Comparison of ENCODE assay signal across 8 cellular contexts in the genomic region with DNA sequence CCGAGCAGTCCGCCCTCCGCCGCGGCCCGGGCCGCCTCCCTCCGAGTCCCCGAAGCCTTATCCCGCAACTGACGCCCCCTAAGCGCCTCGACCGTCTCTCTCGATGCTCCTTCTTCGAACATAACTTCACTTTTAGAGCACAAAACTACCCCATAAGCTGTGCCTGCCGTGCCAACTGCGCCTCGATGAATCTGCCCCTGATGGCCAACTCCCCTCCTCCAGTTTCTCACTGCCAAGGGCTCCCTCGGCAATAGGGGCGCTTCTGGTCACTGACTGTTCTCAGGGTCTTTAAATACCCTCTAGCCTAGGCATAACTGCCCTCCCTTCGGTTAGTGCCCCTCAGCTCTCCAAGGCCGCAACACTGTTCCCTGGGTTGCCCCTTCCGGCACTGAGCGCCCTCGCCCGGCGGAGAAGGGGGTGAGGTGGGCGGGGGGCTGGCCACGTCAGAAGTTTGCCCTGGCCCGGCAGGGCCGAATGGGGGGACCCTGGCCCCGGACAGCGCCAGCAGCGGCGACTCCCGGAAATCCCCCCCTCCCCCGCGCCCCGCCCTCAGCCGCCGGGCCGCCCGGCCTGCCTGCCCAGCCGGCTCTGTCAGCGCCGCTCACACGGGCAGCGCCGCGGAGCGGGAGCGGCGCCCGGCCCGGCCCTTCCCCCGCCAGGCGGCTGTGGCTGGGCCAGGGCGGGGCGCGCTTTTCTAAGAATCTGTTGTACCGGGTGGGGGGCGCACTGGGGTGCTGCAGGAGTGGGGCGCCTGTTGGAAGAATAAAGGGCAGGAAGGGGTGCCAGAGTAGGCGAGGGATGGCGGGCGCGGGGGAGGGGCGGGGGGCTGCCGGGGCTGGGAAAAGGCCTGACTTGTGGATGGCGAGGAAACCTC. TPM values are rescaled to one million over a fixed set of nuclear protein-coding genes. Genes with fewer than 3 reads are reported as not detected.
DNase-seq lines count a peak whose midpoint lies in the region; ATAC-seq lines count a peak whose summit lies in the region.

No MANE protein-coding gene starts in this region.

- no peaks in the 10 kb centered on the region for H3K27me3 Mint-ChIP-seq in CD8-positive, alpha-beta memory T cell

- H3K4me1 ChIP-seq in CD8-positive, alpha-beta memory T cell (ENCODE audit: insufficient read depth, low read length), result peaks cover 67% of the 10 kb centered on the region

- no peaks in the 10 kb centered on the region for H3K9me3 Mint-ChIP-seq in CD8-positive, alpha-beta memory T cell

- POLR2A ChIA-PET in CD8-positive, alpha-beta memory T cell (lab: Charles Lee), result interaction anchor here (0.5 to 3.0 kb wide), 9 partner anchors 10 to 229 kb away, joined by 3 to 25 read pairs (median 4); a partner anchor contains a TSS

- peak overlapping the region; percentile 87 for H3K27ac ChIP-seq in CD8-positive, alpha-beta memory T cell (ENCODE audit: low read depth, low read length)
- H3K27ac ChIP-seq in cingulate gyrus (ENCODE audit: low read depth, low read length), result peak overlapping the region; percentile 94

- peak overlapping the region; percentile 90 to 98 (median 96) for H3K27ac Mint-ChIP-seq in CD8-positive, alpha-beta memory T cell

- peaks cover 0 to 17% (median 0%) of the 10 kb centered on the region in 3 donors for H3K36me3 Mint-ChIP-seq in CD8-positive, alpha-beta memory T cell

- peak in 4 of 5 donors; percentile 42 to 71 (median 62) for DNase-seq in CD8-positive, alpha-beta memory T cell
- DNase-seq in GM19238 (ENCODE audit: insufficient read length, low spot score) (peak; percentile 64), HK-2 (ENCODE audit: unreplicated experiment) (peak; percentile 82), T-helper 2 cell (peak in 3 of 5 experiments; percentile 30 to 68 (median 31)), left colon (peak; percentile 75 to 84), COR-L47 (lab: John Stamatoyannopoulos, UW) (no peak)
- DNase-seq in stimulated activated CD8-positive, alpha-beta memory T cell treated with anti-CD3 and anti-CD28 coated beads, Interleukin-4, amount 100 ng/mL, for 48 hours, result peak; percentile 68

- H3K36me3 ChIP-seq in CD8-positive, alpha-beta memory T cell (ENCODE audit: insufficient read depth, low read length), result no peaks in the 10 kb centered on the region

- peak overlapping the region; percentile 96 for H3K4me3 ChIP-seq in CD8-positive, alpha-beta memory T cell (ENCODE audit: low read length)

- H3K9me3 ChIP-seq in CD8-positive, alpha-beta memory T cell (ENCODE audit: low read length), result no peaks in the 10 kb centered on the region

- CTCF ChIA-PET in CD8-positive, alpha-beta memory T cell (lab: Charles Lee), result interaction anchor here (1.0 to 13.9 kb wide), 6 partner anchors 8 to 47 kb away, joined by 3 to 166 read pairs (median 8); a partner anchor contains a TSS

- intact Hi-C loops in left colon (cut with DNase I, micrococcal nuclease), result no loop called here

- peaks cover 72 to 82% (median 82%) of the 10 kb centered on the region in 3 donors for H3K4me1 Mint-ChIP-seq in CD8-positive, alpha-beta memory T cell

- no peaks in the 10 kb centered on the region for H3K27me3 ChIP-seq in CD8-positive, alpha-beta memory T cell (ENCODE audit: insufficient read depth, low read length, poor library complexity, severe bottlenecking)

- ATAC-seq in left colon, result peak; percentile 62

- peak overlapping the region; percentile 93 to 99 (median 96) for H3K4me3 Mint-ChIP-seq in CD8-positive, alpha-beta memory T cell

RNA-seq across cellular contexts. Expression of a gene that starts 10.6 kb away (rescaled TPM):
- total RNA-seq in CD8-positive, alpha-beta memory T cell, result 10 to 100 TPM; 67.0 to 68.4 TPM
- polyA plus RNA-seq in CD8-positive, alpha-beta memory T cell, result 15.4 TPM
- 10 to 100 TPM; 10.2 to 12.3 TPM for total RNA-seq in left colon

RNA-seq across cellular contexts. Expression of a gene that starts 14.4 kb away (rescaled TPM):
- total RNA-seq in CD8-positive, alpha-beta memory T cell, result 100 to 1,000 TPM; 339 TPM
- polyA plus RNA-seq in CD8-positive, alpha-beta memory T cell, result 292 TPM
- 1 to 10 TPM; 4.6 to 9.1 TPM for total RNA-seq in left colon

RNA-seq across cellular contexts. Expression of a gene that starts 40.7 kb away (rescaled TPM):
- total RNA-seq in CD8-positive, alpha-beta memory T cell, result 10 to 100 TPM; 15.8 to 18.7 TPM
- polyA plus RNA-seq in CD8-positive, alpha-beta memory T cell, result 0.70 TPM
- 10 to 100 TPM; 22.8 to 28.7 TPM for total RNA-seq in left colon

RNA-seq across cellular contexts. Expression of a gene that starts 40.9 kb away (rescaled TPM):
- 10 to 100 TPM; 50.4 to 52.0 TPM for total RNA-seq in CD8-positive, alpha-beta memory T cell
- polyA plus RNA-seq in CD8-positive, alpha-beta memory T cell, result 3.3 TPM
- total RNA-seq in left colon, result 10 to 100 TPM; 28.7 to 32.7 TPM

RNA-seq across cellular contexts. Expression of a gene that starts 46.7 kb away (rescaled TPM):
- total RNA-seq in CD8-positive, alpha-beta memory T cell, result 10 to 100 TPM; 58.4 to 63.4 TPM
- polyA plus RNA-seq in CD8-positive, alpha-beta memory T cell, result not detected
- 1 to 10 TPM; 3.3 to 9.6 TPM for total RNA-seq in left colon

Comparison
In these comparisons a context has a peak if more than half of its experiments do, and no peak if none do; other contexts are left out.
1. RNA of a gene that starts 10.6 kb away (total RNA-seq): 67.0 to 68.4 TPM in CD8-positive, alpha-beta memory T cell; 10.2 to 12.3 TPM in left colon; every median in the first group is over 4 times any median in the second.
2. RNA of a gene that starts 14.4 kb away (total RNA-seq): 339 TPM in CD8-positive, alpha-beta memory T cell; 4.6 to 9.1 TPM in left colon; every median in the first group is over 10 times any median in the second.